ENCODE assay signal across 8 cellular contexts in the genomic region with DNA sequence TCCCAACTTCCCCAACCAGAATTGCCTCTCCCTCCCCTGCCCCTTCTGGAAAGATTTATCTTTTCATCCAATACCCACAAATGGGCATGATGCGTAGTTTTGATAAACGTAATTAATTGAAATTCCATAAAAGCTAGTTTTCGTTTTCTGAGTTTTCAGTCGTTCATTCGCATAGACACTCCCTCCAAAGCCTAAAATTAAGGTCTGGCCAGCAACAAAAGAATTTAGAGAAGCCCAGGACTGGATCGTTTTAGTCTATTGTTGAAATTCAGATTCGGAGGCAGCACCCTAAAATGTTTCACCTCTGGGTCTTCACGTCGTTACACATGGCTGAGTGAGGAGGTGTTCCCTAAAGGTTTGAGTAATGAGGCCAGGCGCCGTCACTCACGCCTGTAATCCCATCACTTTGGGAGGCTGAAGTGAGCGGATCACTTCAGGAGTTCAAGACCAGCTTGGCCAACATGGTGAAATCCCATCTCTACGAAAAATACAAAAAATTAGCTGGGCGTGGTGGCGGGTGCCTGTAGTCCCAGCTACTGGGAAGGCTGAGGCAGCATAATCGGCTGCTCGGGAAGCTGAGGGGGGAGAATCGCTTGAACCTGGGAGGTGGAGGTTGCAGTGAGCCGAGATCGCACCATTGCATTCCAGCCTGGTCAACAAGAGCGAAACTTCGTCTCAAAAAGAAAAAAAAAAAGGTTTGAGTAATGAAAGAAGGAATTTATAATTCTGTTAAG. TPM values are rescaled to one million over a fixed set of nuclear protein-coding genes. Genes with fewer than 3 reads are reported as not detected.
A peak's percentile ranks its signal among the peaks of the same experiment; 100 is the strongest.
DNase-seq lines count a peak whose midpoint lies in the region; ATAC-seq and TF ChIP-seq lines count a peak whose summit lies in the region.

No MANE protein-coding gene starts in this region.

- H3K4me3 Mint-ChIP-seq in activated naive CD4-positive, alpha-beta T cell treated with anti-CD3 and anti-CD28 coated beads, Interleukin-2, amount 10 ng/mL, durations not matched to agents 7 days and 5 days = peak overlapping the region; percentile 93

- 56 to 62% methylated on average over 23 of the region's 23 CpGs for WGBS in upper lobe of left lung, 2 donors

- no peaks in the 10 kb centered on the region for H3K9me3 ChIP-seq in ascending aorta
- H3K9me3 ChIP-seq in lower lobe of right lung = no peaks in the 10 kb centered on the region
- no peaks in the 10 kb centered on the region for H3K9me3 ChIP-seq in upper lobe of left lung

- no peaks in the 10 kb centered on the region for H3K27me3 Mint-ChIP-seq in activated naive CD4-positive, alpha-beta T cell treated with anti-CD3 and anti-CD28 coated beads, Interleukin-2, amount 10 ng/mL, durations not matched to agents 7 days and 5 days

- H3K36me3 Mint-ChIP-seq in activated naive CD4-positive, alpha-beta T cell treated with anti-CD3 and anti-CD28 coated beads, Interleukin-2, amount 10 ng/mL, durations not matched to agents 7 days and 5 days = peaks cover 10% of the 10 kb centered on the region

- ATAC-seq in lower lobe of right lung (no peak), upper lobe of left lung (ENCODE audit: low FRiP score in 2 of 2) (no peak), GM18502 (IDR thresholded peaks at IDR 0.05; ENCODE audit: poor library complexity, unreplicated experiment) (no peak), HG02642 (IDR thresholded peaks at IDR 0.05; ENCODE audit: poor library complexity, unreplicated experiment) (no peak)

- no peak for TF ChIP-seq CTCF in ascending aorta (IDR thresholded peaks at IDR 0.05)
- no peak for TF ChIP-seq CTCF in lower lobe of right lung (IDR thresholded peaks at IDR 0.05)
- peak in 1 of 6 experiments; percentile 22 for TF ChIP-seq CTCF in upper lobe of left lung (IDR thresholded peaks at IDR 0.05)

- no peak for TF ChIP-seq POLR2A in upper lobe of left lung (IDR thresholded peaks at IDR 0.05)

- peak overlapping the region; percentile 85 to 86 for H3K4me3 ChIP-seq in ascending aorta
- H3K4me3 ChIP-seq in lower lobe of right lung = peak overlapping the region; percentile 96
- H3K4me3 ChIP-seq in upper lobe of left lung = peak overlapping the region; percentile 11 to 90 (median 70)

- H3K27ac ChIP-seq in ascending aorta (peak overlapping the region; percentile 85 to 86), lower lobe of right lung (peak overlapping the region; percentile 88), upper lobe of left lung (peak overlapping the region; percentile 88 to 91 (median 89))

- CTCF ChIA-PET in activated naive CD4-positive, alpha-beta T cell treated with anti-CD3 and anti-CD28 coated beads, Interleukin-2, amount 10 ng/mL, durations not matched to agents 7 days and 5 days (lab: Charles Lee) = no interaction called here

- H3K27me3 ChIP-seq in ascending aorta = no peaks in the 10 kb centered on the region
- no peaks in the 10 kb centered on the region for H3K27me3 ChIP-seq in lower lobe of right lung (ENCODE audit: low read depth)
- H3K27me3 ChIP-seq in upper lobe of left lung = no peaks in the 10 kb centered on the region

- no peak for DNase-seq in activated naive CD4-positive, alpha-beta T cell treated with anti-CD3 and anti-CD28 coated beads, Interleukin-2, amount 10 ng/mL, durations not matched to agents 7 days and 5 days
- no peak for DNase-seq in activated naive CD4-positive, alpha-beta T cell (lab: John Stamatoyannopoulos, UW)
- DNase-seq in ascending aorta (ENCODE audit: low spot score in 2 of 2) (no peak), lower lobe of right lung (no peak), upper lobe of left lung (no peak), cortex of kidney (lab: John Stamatoyannopoulos, UW) (no peak)

- intact Hi-C loops in ascending aorta (cut with DNase I) (no loop called here), lower lobe of right lung (cut with DNase I) (no loop called here)

- H3K4me1 Mint-ChIP-seq in activated naive CD4-positive, alpha-beta T cell treated with anti-CD3 and anti-CD28 coated beads, Interleukin-2, amount 10 ng/mL, durations not matched to agents 7 days and 5 days = peaks cover 56% of the 10 kb centered on the region

- peak overlapping the region; percentile 90 for H3K27ac Mint-ChIP-seq in activated naive CD4-positive, alpha-beta T cell treated with anti-CD3 and anti-CD28 coated beads, Interleukin-2, amount 10 ng/mL, durations not matched to agents 7 days and 5 days

- TF ChIP-seq EP300 in upper lobe of left lung (IDR thresholded peaks at IDR 0.05) = no peak

- H3K9me3 Mint-ChIP-seq in activated naive CD4-positive, alpha-beta T cell treated with anti-CD3 and anti-CD28 coated beads, Interleukin-2, amount 10 ng/mL, durations not matched to agents 7 days and 5 days = no peaks in the 10 kb centered on the region

- H3K36me3 ChIP-seq in ascending aorta = no peaks in the 10 kb centered on the region
- no peaks in the 10 kb centered on the region for H3K36me3 ChIP-seq in lower lobe of right lung
- no peaks in the 10 kb centered on the region for H3K36me3 ChIP-seq in upper lobe of left lung

- H3K4me1 ChIP-seq in ascending aorta (peaks cover 10 to 28% of the 10 kb centered on the region in 2 donors), lower lobe of right lung (peaks cover 57% of the 10 kb centered on the region), upper lobe of left lung (peaks cover 25 to 55% (median 37%) of the 10 kb centered on the region in 4 donors)

RNA-seq across cellular contexts. Expression of a gene that starts 0.6 kb away (rescaled TPM):
- total RNA-seq in ascending aorta (112 TPM), lower lobe of right lung (130 TPM), upper lobe of left lung (100 to 1,000 TPM in 3 of 6 donors, 10 to 100 TPM in 3; 19.9 to 155 (median 91.4) TPM)

RNA-seq across cellular contexts. Expression of a gene that starts 16.6 kb away (rescaled TPM):
- not detected for total RNA-seq in ascending aorta
- not detected for total RNA-seq in lower lobe of right lung
- under 1 TPM in 1 of 6 donors, not detected in 5; 0.17 TPM for total RNA-seq in upper lobe of left lung

RNA-seq across cellular contexts. Expression of a gene that starts 57.2 kb away (rescaled TPM):
- total RNA-seq in ascending aorta = 0.96 TPM
- total RNA-seq in lower lobe of right lung = 12.3 TPM
- total RNA-seq in upper lobe of left lung = 10 to 100 TPM; 10.3 to 28.6 (median 24.3) TPM

RNA-seq across cellular contexts. Expression of a gene that starts 59.2 kb away (rescaled TPM):
- total RNA-seq in ascending aorta (27.0 TPM), lower lobe of right lung (32.6 TPM), upper lobe of left lung (10 to 100 TPM in 5 of 6 donors, 1 to 10 TPM in 1; 5.2 to 31.4 (median 23.0) TPM)
